Comparison of ENCODE assay signal across 18 cellular contexts in genomic region chr17:46962374-46962790, GRCh38. TPM values are rescaled to one million over a fixed set of nuclear protein-coding genes. Genes with fewer than 3 reads are reported as not detected.
DNase-seq lines count a peak whose midpoint lies in the region; ATAC-seq and TF ChIP-seq lines count a peak whose summit lies in the region.
"Had no signal": no experiment of that assay in that cellular context is flagged by ENCODE, and none has a peak within 500 bp of the region (broad histone marks: within the 10 kb centered on the region; RNA-seq: fewer than 3 reads in every experiment).

No MANE protein-coding gene starts in this region.

- no peak overlapping the region for H2AFZ ChIP-seq in mesenchymal stem cell (ENCODE audit: low read depth, low read length)

- H3K27me3 ChIP-seq in mesenchymal stem cell (ENCODE audit: control insufficient read depth in 1 of 2, insufficient read depth in 1 of 2, low read length in 2 of 2) (peaks cover 55 to 56% of the 10 kb centered on the region in 2 experiments), H7 (ENCODE audit: control insufficient read depth, insufficient read depth, low read length) (no peaks in the 10 kb centered on the region)
- H3K27me3 ChIP-seq: adrenal gland had no signal

- peaks cover 2% of the 10 kb centered on the region for H3K4me1 ChIP-seq in mesenchymal stem cell (ENCODE audit: control insufficient read depth, insufficient read depth, low read depth, low read length)
- H3K4me1 ChIP-seq: adrenal gland had no signal

- H2BK120ac ChIP-seq in mesenchymal stem cell (ENCODE audit: low read depth, low read length) = no peak overlapping the region

- no peak overlapping the region for H3K4me3 ChIP-seq in AG10803 (ENCODE audit: low read length)
- no peak overlapping the region for H3K4me3 ChIP-seq in astrocyte of the spinal cord (ENCODE audit: low read depth, low read length)
- H3K4me3 ChIP-seq in mesenchymal stem cell (ENCODE audit: insufficient read depth in 1 of 2, low read depth in 1 of 2, low read length in 2 of 2) = no peak overlapping the region
- no peak overlapping the region for H3K4me3 ChIP-seq in H7 (ENCODE audit: insufficient read depth, low read depth, low read length)
- H3K4me3 ChIP-seq: adrenal gland had no signal

- no peak overlapping the region for H3K18ac ChIP-seq in mesenchymal stem cell (ENCODE audit: low read depth in 1 of 2, low read length in 2 of 2)

- no peak for ATAC-seq in HG02884 (IDR thresholded peaks at IDR 0.05; ENCODE audit: unreplicated experiment)
- ATAC-seq: stimulated activated memory B cell treated with anti-CD40 and anti-IgM and Interleukin-4, amounts not matched to agents 10 μg/mL and 1 μg/mL and 100 μg/mL, for 72 hours had no signal

- H3K9ac ChIP-seq in mesenchymal stem cell (ENCODE audit: low read length) = no peak overlapping the region

- peaks cover 10% of the 10 kb centered on the region for H3K9me3 ChIP-seq in mesenchymal stem cell (ENCODE audit: control insufficient read depth, low read length)
- H3K9me3 ChIP-seq: adrenal gland had no signal

- H3K36me3 ChIP-seq in mesenchymal stem cell (ENCODE audit: control insufficient read depth in 1 of 2, insufficient read depth in 2 of 2, low read depth in 1 of 2, low read length in 2 of 2) (no peaks in the 10 kb centered on the region), H7 (replicated peaks; ENCODE audit: control insufficient read depth, insufficient read depth, low read length) (no peaks in the 10 kb centered on the region)
- H3K36me3 ChIP-seq: adrenal gland had no signal

- no peak overlapping the region for H4K91ac ChIP-seq in mesenchymal stem cell (ENCODE audit: low read length)

- no peak overlapping the region for H2BK12ac ChIP-seq in mesenchymal stem cell (ENCODE audit: low read length in 2 of 2)

- H3K23ac ChIP-seq in mesenchymal stem cell (ENCODE audit: low read length in 2 of 2) = no peak overlapping the region

- in situ Hi-C loops in astrocyte of the spinal cord (cut with HindIII; ENCODE audit: low sequenced_read_pairs) = no loop called here

- H2AK5ac ChIP-seq in mesenchymal stem cell (ENCODE audit: low read length, severe bottlenecking) = no peak overlapping the region

- no peak overlapping the region for H3K27ac ChIP-seq in mesenchymal stem cell (ENCODE audit: low read length, poor library complexity, severe bottlenecking)
- H3K27ac ChIP-seq: adrenal gland, VCaP had no signal

- no peak overlapping the region for H3K14ac ChIP-seq in mesenchymal stem cell (ENCODE audit: low read length in 2 of 2)

- no peak overlapping the region for H3K4me2 ChIP-seq in mesenchymal stem cell (ENCODE audit: low read length, poor library complexity, severe bottlenecking)

- H2BK5ac ChIP-seq in mesenchymal stem cell (ENCODE audit: low read depth, low read length, poor library complexity, severe bottlenecking) = no peak overlapping the region

- H3K4ac ChIP-seq in mesenchymal stem cell (ENCODE audit: low read depth in 1 of 2, low read length in 2 of 2) = no peak overlapping the region

- POLR2A ChIA-PET in GM10248 (lab: Yijun Ruan, JAX) = no interaction called here

- no peak overlapping the region for H2BK15ac ChIP-seq in mesenchymal stem cell (ENCODE audit: low read depth, poor library complexity, severe bottlenecking)

- TF ChIP-seq CTCF in AG10803 (conservative IDR thresholded peaks at IDR 0.05; ENCODE audit: low read length) (no peak), astrocyte of the spinal cord (IDR thresholded peaks at IDR 0.05; ENCODE audit: low read depth, low read length) (no peak), GM10248 (IDR thresholded peaks at IDR 0.05; ENCODE audit: control extremely low read depth, extremely low read depth, low read depth, missing control alignments) (no peak)

- WGBS in mesenchymal stem cell = 13% methylated on average over 1 of the region's 1 CpG

- no peak overlapping the region for H4K8ac ChIP-seq in mesenchymal stem cell (ENCODE audit: low read length)

- CTCF ChIA-PET in GM10248 (lab: Yijun Ruan, JAX) = interaction anchor here (1.4 to 1.5 kb wide), 2 partner anchors 20 to 353 kb away, joined by 3 to 4 read pairs; no protein-coding TSS in a partner anchor

- H3K79me1 ChIP-seq in mesenchymal stem cell (replicated peaks; ENCODE audit: low read length, poor library complexity, severe bottlenecking) = no peaks in the 10 kb centered on the region

- peak; percentile 92 for DNase-seq in AG10803 (ENCODE audit: low read depth)
- peak; percentile 76 for DNase-seq in HCEC 1CT
- DNase-seq in astrocyte of the spinal cord (ENCODE audit: low read depth, low spot score) = peak; percentile 48
- DNase-seq in mesenchymal stem cell = peak; percentile 91
- DNase-seq in ureter (ENCODE audit: low spot score) = no peak
- no peak for DNase-seq in H7
- DNase-seq in GM10248 (ENCODE audit: extremely low spot score) = no peak
- DNase-seq: adrenal gland; MV-4-11; NCI-H345; stimulated activated CD4-positive, alpha-beta T cell treated with anti-CD3 and anti-CD28 coated beads, Interleukin-4, amount 100 ng/mL, for 24 hours had no signal

RNA-seq across cellular contexts. Expression of gene RPRML, which starts 16.7 kb away (rescaled TPM):
- polyA plus RNA-seq in mesenchymal stem cell (2013, experiment 1 of 2) = not detected
- polyA plus RNA-seq in mesenchymal stem cell (2013, experiment 2 of 2) = not detected
- not detected for total RNA-seq in ureter
- total RNA-seq in H7 (2014; rRNA removed; shearing (Covaris generic)) = 1.8 TPM in 2 replicates
- total RNA-seq: adrenal gland, glomerular endothelial cell, kidney epithelial cell, renal cortical epithelial cell had no signal
- polyA plus RNA-seq: CD14-positive monocyte had no signal

RNA-seq across cellular contexts. Expression of gene GOSR2, which starts 39.4 kb away (rescaled TPM):
- 37.1 TPM for polyA plus RNA-seq in mesenchymal stem cell (2013, experiment 1 of 2)
- polyA plus RNA-seq in mesenchymal stem cell (2013, experiment 2 of 2) = 36.7 TPM
- total RNA-seq in ureter = 66.1 TPM
- 23.2 and 25.9 TPM in 2 replicates for total RNA-seq in H7 (2014; rRNA removed; shearing (Covaris generic))

Comparison
In these comparisons a context has a peak if more than half of its experiments do, and no peak if none do; other contexts are left out.
1. DNase-seq: peak in AG10803 (single experiment), HCEC 1CT (single experiment), astrocyte of the spinal cord (single experiment) and mesenchymal stem cell (single experiment); none in ureter (single experiment), H7 (single experiment) and GM10248 (single experiment).